In genomic region chr16:56910654-56911539, GRCh38 we compare ENCODE assay signal across 8 cellular contexts. TPM values are rescaled to one million over a fixed set of nuclear protein-coding genes. Genes with fewer than 3 reads are reported as not detected.
A peak's percentile ranks its signal among the peaks of the same experiment; 100 is the strongest.
DNase-seq lines count a peak whose midpoint lies in the region; ATAC-seq lines count a peak whose summit lies in the region.

No MANE protein-coding gene starts in this region.

- H3K4me3 ChIP-seq in SJSA1 (no peak overlapping the region), skeletal muscle cell (ENCODE audit: low read depth, low read length) (no peak overlapping the region)

- H3K4me1 ChIP-seq in SJSA1 (replicated peaks): peaks cover 48% of the 10 kb centered on the region

- H3K4me1 Mint-ChIP-seq in T-helper 2 cell treated with Interferon-gamma antibody and Interleukin-4, amounts not matched to agents 5 μg/mL and 100 μg/mL, for 36 hours (ENCODE audit: low read depth): peaks cover 19% of the 10 kb centered on the region
- H3K4me1 Mint-ChIP-seq in natural killer cell treated with Interleukin-12 subunit alpha and Interleukin-12 subunit beta and Interleukin-15 and Interleukin-18, amount 100 ng/mL, for 72 hours (ENCODE audit: low read depth in 2 of 2): peaks cover 4 to 6% of the 10 kb centered on the region in 2 donors

- H3K27ac ChIP-seq in SJSA1: peak overlapping the region; percentile 84

- no peaks in the 10 kb centered on the region for H3K27me3 ChIP-seq in SJSA1 (replicated peaks)

- H3K36me3 ChIP-seq in SJSA1: no peaks in the 10 kb centered on the region

- no peaks in the 10 kb centered on the region for H3K27me3 Mint-ChIP-seq in T-helper 2 cell treated with Interferon-gamma antibody and Interleukin-4, amounts not matched to agents 5 μg/mL and 100 μg/mL, for 36 hours (ENCODE audit: low read depth)
- peaks cover 11 to 16% of the 10 kb centered on the region in 2 donors for H3K27me3 Mint-ChIP-seq in natural killer cell treated with Interleukin-12 subunit alpha and Interleukin-12 subunit beta and Interleukin-15 and Interleukin-18, amount 100 ng/mL, for 72 hours

- H3K27ac Mint-ChIP-seq in T-helper 2 cell treated with Interferon-gamma antibody and Interleukin-4, amounts not matched to agents 5 μg/mL and 100 μg/mL, for 36 hours: peak overlapping the region; percentile 33
- H3K27ac Mint-ChIP-seq in natural killer cell treated with Interleukin-12 subunit alpha and Interleukin-12 subunit beta and Interleukin-15 and Interleukin-18, amount 100 ng/mL, for 72 hours: peak overlapping the region in 1 of 2 donors; percentile 43

- peak overlapping the region; percentile 27 for H3K4me3 Mint-ChIP-seq in T-helper 2 cell treated with Interferon-gamma antibody and Interleukin-4, amounts not matched to agents 5 μg/mL and 100 μg/mL, for 36 hours
- H3K4me3 Mint-ChIP-seq in natural killer cell treated with Interleukin-12 subunit alpha and Interleukin-12 subunit beta and Interleukin-15 and Interleukin-18, amount 100 ng/mL, for 72 hours: no peak overlapping the region

- H3K9me3 ChIP-seq in SJSA1 (replicated peaks): no peaks in the 10 kb centered on the region

- H3K9me3 Mint-ChIP-seq in T-helper 2 cell treated with Interferon-gamma antibody and Interleukin-4, amounts not matched to agents 5 μg/mL and 100 μg/mL, for 36 hours: no peaks in the 10 kb centered on the region
- H3K9me3 Mint-ChIP-seq in natural killer cell treated with Interleukin-12 subunit alpha and Interleukin-12 subunit beta and Interleukin-15 and Interleukin-18, amount 100 ng/mL, for 72 hours: no peaks in the 10 kb centered on the region

- H3K36me3 Mint-ChIP-seq in T-helper 2 cell treated with Interferon-gamma antibody and Interleukin-4, amounts not matched to agents 5 μg/mL and 100 μg/mL, for 36 hours (ENCODE audit: low read depth): no peaks in the 10 kb centered on the region
- H3K36me3 Mint-ChIP-seq in natural killer cell treated with Interleukin-12 subunit alpha and Interleukin-12 subunit beta and Interleukin-15 and Interleukin-18, amount 100 ng/mL, for 72 hours: no peaks in the 10 kb centered on the region

- no peak for ATAC-seq in natural killer cell treated with Interleukin-12 subunit alpha and Interleukin-12 subunit beta and Interleukin-15 and Interleukin-18, amount 100 ng/mL, for 72 hours
- ATAC-seq in GM19397 (IDR thresholded peaks at IDR 0.05; ENCODE audit: unreplicated experiment): no peak
- no peak for ATAC-seq in HG02884 (IDR thresholded peaks at IDR 0.05; ENCODE audit: unreplicated experiment)

- DNase-seq in T-helper 2 cell treated with Interferon-gamma antibody and Interleukin-4, amounts not matched to agents 5 μg/mL and 100 μg/mL, for 36 hours (ENCODE audit: low spot score): no peak
- DNase-seq in T-helper 2 cell: no peak
- peak; percentile 59 to 62 for DNase-seq in SJSA1 (ENCODE audit: low read depth in 1 of 2, low spot score in 2 of 2)
- peak; percentile 56 for DNase-seq in fibroblast of peridontal ligament (ENCODE audit: extremely low read depth)
- DNase-seq in skeletal muscle cell (ENCODE audit: low read depth): peak; percentile 88
- no peak for DNase-seq in natural killer cell treated with Interleukin-12 subunit alpha and Interleukin-12 subunit beta and Interleukin-15 and Interleukin-18, amount 100 ng/mL, for 72 hours (ENCODE audit: low spot score)

RNA-seq across cellular contexts. Expression of gene HERPUD1, which starts 21.0 kb away (rescaled TPM):
- total RNA-seq in SJSA1 (2014; rRNA removed; shearing (Covaris generic)): 14.0 and 42.4 TPM in 2 replicates
- 100 to 1,000 TPM; 127 to 141 TPM for total RNA-seq in natural killer cell treated with Interleukin-12 subunit alpha and Interleukin-12 subunit beta and Interleukin-15 and Interleukin-18, amount 100 ng/mL, for 72 hours

RNA-seq across cellular contexts. Expression of gene SLC12A3, which starts 45.9 kb away (rescaled TPM):
- not detected in 2 replicates for total RNA-seq in SJSA1 (2014; rRNA removed; shearing (Covaris generic))
- total RNA-seq in natural killer cell treated with Interleukin-12 subunit alpha and Interleukin-12 subunit beta and Interleukin-15 and Interleukin-18, amount 100 ng/mL, for 72 hours: not detected

RNA-seq across cellular contexts. Expression of gene CETP, which starts 50.9 kb away (rescaled TPM):
- 0.08 TPM in 1 of 2 replicates, not detected in the other for total RNA-seq in SJSA1 (2014; rRNA removed; shearing (Covaris generic))
- total RNA-seq in natural killer cell treated with Interleukin-12 subunit alpha and Interleukin-12 subunit beta and Interleukin-15 and Interleukin-18, amount 100 ng/mL, for 72 hours: not detected

Comparison
In these comparisons a context has a peak if more than half of its experiments do, and no peak if none do; other contexts are left out.
1. DNase-seq: peak in SJSA1 (2 of 2), fibroblast of peridontal ligament (single experiment) and skeletal muscle cell (single experiment); none in T-helper 2 cell treated with Interferon-gamma antibody and Interleukin-4, amounts not matched to agents 5 μg/mL and 100 μg/mL, for 36 hours (single experiment), T-helper 2 cell (0 of 5) and natural killer cell treated with Interleukin-12 subunit alpha and Interleukin-12 subunit beta and Interleukin-15 and Interleukin-18, amount 100 ng/mL, for 72 hours (single experiment).